In genomic region chr6:16688984-16689636, GRCh38 we compare ENCODE assay signal across 11 cellular contexts.
A peak's percentile ranks its signal among the peaks of the same experiment; 100 is the strongest.
DNase-seq lines count a peak whose midpoint lies in the region; ATAC-seq and TF ChIP-seq lines count a peak whose summit lies in the region.
"Had no signal": no experiment of that assay in that cellular context is flagged by ENCODE, and none has a peak within 500 bp of the region (broad histone marks: within the 10 kb centered on the region; RNA-seq: fewer than 3 reads in every experiment).

No MANE protein-coding gene starts in this region.

- H2BK20ac ChIP-seq in H9 (ENCODE audit: low read depth, low read length, poor library complexity, severe bottlenecking) = no peak overlapping the region

- no peak overlapping the region for H4K8ac ChIP-seq in H9 (replicated peaks; ENCODE audit: insufficient read length, low read depth, low read length)

- H3K4me2 ChIP-seq in H9 (ENCODE audit: insufficient read depth, insufficient read length, low read length) = no peak overlapping the region

- H3K23me2 ChIP-seq in H9 (ENCODE audit: insufficient read length, low read depth, low read length, poor library complexity, severe bottlenecking) = no peaks in the 10 kb centered on the region

- ATAC-seq in left lung = peak; percentile 31
- ATAC-seq: K562 had no signal

- H2AFZ ChIP-seq in H9 (ENCODE audit: low read length) = no peak overlapping the region

- H3K27me3 Mint-ChIP-seq in H9 (ENCODE audit: low read depth) = no peaks in the 10 kb centered on the region

- no peak overlapping the region for H4K91ac ChIP-seq in H9 (ENCODE audit: insufficient read length, low read depth, low read length)

- H3K4me3 ChIP-seq in left lung = no peak overlapping the region
- H3K4me3 ChIP-seq: K562 had no signal

- H3K27ac ChIP-seq in left lung (peak overlapping the region in 1 of 2 donors; percentile 70), H9 (ENCODE audit: insufficient read length, low read depth, low read length) (no peak overlapping the region)
- H3K27ac ChIP-seq: VCaP had no signal

- no peak overlapping the region for H3K27ac Mint-ChIP-seq in H9

- no peak for TF ChIP-seq CTCF in left lung (IDR thresholded peaks at IDR 0.05)
- TF ChIP-seq CTCF in H9 (conservative IDR thresholded peaks at IDR 0.05) = no peak

- H3K4me1 ChIP-seq in left lung (peaks cover 16 to 81% of the 10 kb centered on the region in 2 donors), H9 (ENCODE audit: insufficient read depth, low read length) (no peaks in the 10 kb centered on the region)

- H2BK120ac ChIP-seq in H9 (ENCODE audit: low read depth, low read length, poor library complexity, severe bottlenecking) = no peak overlapping the region

- WGBS in H9 (ENCODE audit: extremely low coverage, insufficient read length, low lambda C conversion rate) = no CpG with 5 or more reads among the region's 4 CpGs

- no peak overlapping the region for H3K4ac ChIP-seq in H9 (ENCODE audit: low read depth, low read length)

- H3K36me3 ChIP-seq in left lung = no peaks in the 10 kb centered on the region

- no peak overlapping the region for H3K14ac ChIP-seq in H9 (ENCODE audit: insufficient read depth, low read length)

- H3K9ac ChIP-seq in H9 (ENCODE audit: extremely low read depth, insufficient read length, low read length) = no peak overlapping the region

- H3K9me3 ChIP-seq in left lung = no peaks in the 10 kb centered on the region
- no peaks in the 10 kb centered on the region for H3K9me3 ChIP-seq in H9 (ENCODE audit: control insufficient read depth, low read depth, low read length)

- H3K18ac ChIP-seq in H9 (ENCODE audit: insufficient read length, low read depth, low read length) = no peak overlapping the region

- H4K20me1 ChIP-seq in H9 (ENCODE audit: control insufficient read depth, insufficient read depth, insufficient read length) = peaks cover 2% of the 10 kb centered on the region

- H2BK5ac ChIP-seq in H9 (ENCODE audit: insufficient read length, low read length) = no peak overlapping the region

- H2BK12ac ChIP-seq in H9 (ENCODE audit: insufficient read length, low read depth, low read length) = no peak overlapping the region

- H2BK15ac ChIP-seq in H9 (ENCODE audit: low read depth, low read length) = no peak overlapping the region

- H3K9me3 Mint-ChIP-seq in H9 = no peaks in the 10 kb centered on the region

- H4K5ac ChIP-seq in H9 (ENCODE audit: insufficient read length, low read depth, low read length) = no peak overlapping the region

- H3T11ph ChIP-seq in H9 (ENCODE audit: low read length) = no peak overlapping the region

- H3K79me2 ChIP-seq in H9 (ENCODE audit: insufficient read depth, low read length) = no peaks in the 10 kb centered on the region

- no peak overlapping the region for H3K4me3 Mint-ChIP-seq in H9

- DNase-seq in Daoy (ENCODE audit: low read depth) (peak; percentile 91), M059J (ENCODE audit: low read depth) (peak; percentile 87), astrocyte of the hippocampus (ENCODE audit: low read depth, low spot score) (peak; percentile 82), left lung (no peak), 8988T (no peak), H9 (no peak)
- DNase-seq in stimulated activated CD4-positive, alpha-beta T cell treated with anti-CD3 and anti-CD28 coated beads, Interleukin-2, amount 100 ng/mL, for 48 hours = no peak
- DNase-seq in central memory CD4-positive, alpha-beta T cell = no peak
- DNase-seq: glutamatergic neuron had no signal

- no peaks in the 10 kb centered on the region for H3K79me1 ChIP-seq in H9 (ENCODE audit: insufficient read depth, low read depth, low read length, poor library complexity, severe bottlenecking)

- H3K27me3 ChIP-seq in left lung = no peaks in the 10 kb centered on the region
- H3K27me3 ChIP-seq in H9 (ENCODE audit: insufficient read depth, low read length) = no peaks in the 10 kb centered on the region

- intact Hi-C loops in left lung (cut with DNase I) = no loop called here

- no peak overlapping the region for H2AK5ac ChIP-seq in H9 (ENCODE audit: insufficient read length, low read length)

- H3K23ac ChIP-seq in H9 (ENCODE audit: insufficient read length, low read depth, low read length) = no peak overlapping the region

- H3K4me1 Mint-ChIP-seq in H9 = peaks cover 2 to 4% of the 10 kb centered on the region in 2 experiments; a peak in 2 of 4 replicates

- H3K36me3 Mint-ChIP-seq in H9 (ENCODE audit: insufficient read depth in 1 of 3, low read depth in 3 of 3) = no peaks in the 10 kb centered on the region

- H3K56ac ChIP-seq in H9 (ENCODE audit: insufficient read length, low read depth, low read length) = no peak overlapping the region

Comparison
In these comparisons a context has a peak if more than half of its experiments do, and no peak if none do; other contexts are left out.
1. DNase-seq: peak in Daoy (single experiment), M059J (single experiment) and astrocyte of the hippocampus (single experiment); none in left lung (0 of 2), stimulated activated CD4-positive, alpha-beta T cell treated with anti-CD3 and anti-CD28 coated beads, Interleukin-2, amount 100 ng/mL, for 48 hours (0 of 2), 8988T (single experiment), H9 (single experiment) and central memory CD4-positive, alpha-beta T cell (single experiment).